ENCODE assay signal across 1 cellular context in the genomic region with DNA sequence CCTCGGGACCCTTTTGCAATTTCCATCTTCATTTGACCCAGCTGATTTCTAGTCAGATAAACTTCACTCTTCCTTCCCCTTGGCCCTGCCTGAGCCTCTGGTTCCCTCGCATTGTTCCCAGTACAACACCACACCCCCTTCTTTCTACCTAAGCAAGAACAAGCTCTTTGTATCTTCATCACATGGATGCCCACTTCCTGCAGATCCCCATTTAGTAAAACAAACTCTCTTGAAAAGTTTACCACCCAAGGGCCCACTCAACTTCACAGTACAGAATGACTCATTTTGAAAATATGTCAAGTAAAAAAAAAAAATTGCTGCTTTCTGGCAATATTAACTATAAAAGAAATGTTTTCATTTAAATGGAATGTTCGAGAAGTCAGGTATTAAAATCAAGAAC.
TF ChIP-seq lines count a peak whose summit lies in the region.

No MANE protein-coding gene starts in this region.

TF ChIP-seq in endothelial cell of umbilical vein, 7 proteins besides CTCF, POLR2A, EP300 and RAD21:
- TF ChIP-seq FOS (IDR thresholded peaks at IDR 0.05; ENCODE audit: borderline replicate concordance, insufficient read depth, low read length) = peak; percentile 68
- no peak for TF ChIP-seq POLR2AphosphoS5 (IDR thresholded peaks at IDR 0.05; ENCODE audit: insufficient read depth, low read depth, low read length)
- peak; percentile 61 for TF ChIP-seq GATA2 (IDR thresholded peaks at IDR 0.05; ENCODE audit: insufficient read depth, insufficient read length, low read depth, low read length)
- peak; percentile 30 for TF ChIP-seq JUN (IDR thresholded peaks at IDR 0.05; ENCODE audit: borderline replicate concordance, insufficient read depth, insufficient read length, low read depth)
- TF ChIP-seq MYC (IDR thresholded peaks at IDR 0.05; ENCODE audit: low read depth, low read length) = no peak
